In genomic region chr1:86703696-86704455, GRCh38 we compare ENCODE assay signal across 8 cellular contexts. TPM values are rescaled to one million over a fixed set of nuclear protein-coding genes. Genes with fewer than 3 reads are reported as not detected.
DNase-seq lines count a peak whose midpoint lies in the region; TF ChIP-seq lines count a peak whose summit lies in the region.

No MANE protein-coding gene starts in this region.

- TF ChIP-seq POLR2A in lower leg skin (IDR thresholded peaks at IDR 0.05), result no peak

- H3K4me1 ChIP-seq in GM23248 (ENCODE audit: insufficient read depth) (peaks cover 25% of the 10 kb centered on the region), subcutaneous abdominal adipose tissue (ENCODE audit: control insufficient read depth in 5 of 5, insufficient read depth in 5 of 5, low read length in 5 of 5) (peaks cover 0 to 61% (median 52%) of the 10 kb centered on the region in 5 donors)

- H3K9me2 ChIP-seq in GM23248 (ENCODE audit: insufficient read depth), result no peaks in the 10 kb centered on the region

- intact Hi-C loops in lower leg skin (cut with DNase I; ENCODE audit: low total_unique reads), result no loop called here

- H3K9me3 ChIP-seq in GM23248 (ENCODE audit: low read depth), result no peaks in the 10 kb centered on the region
- H3K9me3 ChIP-seq in subcutaneous abdominal adipose tissue (ENCODE audit: control insufficient read depth in 5 of 5, low read length in 5 of 5), result no peaks in the 10 kb centered on the region

- 0 out of 2 replicates have a peak, but pooled peaks cover 4% of the 10 kb centered on the region for H3K36me3 ChIP-seq in GM23248 (ENCODE audit: low read depth)
- H3K36me3 ChIP-seq in subcutaneous abdominal adipose tissue (ENCODE audit: control insufficient read depth in 5 of 5, insufficient read depth in 5 of 5, low read length in 5 of 5), result no peaks in the 10 kb centered on the region

- in situ Hi-C loops in GM23248 (cut with MboI), result no loop called here

- H4K20me1 ChIP-seq in GM23248 (ENCODE audit: insufficient read depth), result peaks cover 17% of the 10 kb centered on the region; the same call in 1 of the 2 replicates

- peak overlapping the region; percentile 68 for H3K4me3 ChIP-seq in GM12865 (ENCODE audit: low read depth, low read length)
- H3K4me3 ChIP-seq in GM23248, result peak overlapping the region; percentile 97
- H3K4me3 ChIP-seq in LNCaP clone FGC (ENCODE audit: low read depth, low read length), result peak overlapping the region; percentile 77
- H3K4me3 ChIP-seq in coronary artery, result peak overlapping the region; percentile 87
- H3K4me3 ChIP-seq in lower leg skin (ENCODE audit: low read depth, poor library complexity, severe bottlenecking), result peak overlapping the region; percentile 90
- peak overlapping the region; percentile 82 to 95 (median 92) for H3K4me3 ChIP-seq in subcutaneous abdominal adipose tissue (ENCODE audit: low read depth in 1 of 5, low read length in 5 of 5)

- peak overlapping the region; percentile 96 for H3K27ac ChIP-seq in GM23248
- peak overlapping the region; percentile 91 to 97 for H3K27ac ChIP-seq in coronary artery
- H3K27ac ChIP-seq in subcutaneous abdominal adipose tissue (ENCODE audit: low read depth, low read length), result peak overlapping the region; percentile 100

- H3F3A ChIP-seq in GM23248 (ENCODE audit: insufficient read depth), result peaks cover 19% of the 10 kb centered on the region

- peak; percentile 80 for DNase-seq in GM12865 (ENCODE audit: low read depth)
- DNase-seq in GM23248, result peak; percentile 57
- DNase-seq in LNCaP clone FGC (ENCODE audit: low read depth), result no peak
- peak; percentile 64 for DNase-seq in SW480 (ENCODE audit: low spot score)
- DNase-seq in coronary artery (ENCODE audit: low spot score), result peak; percentile 75
- peak in 1 of 2 donors; percentile 27 for DNase-seq in lower leg skin (ENCODE audit: low spot score in 2 of 2)
- no peak for DNase-seq in GF-D8 (lab: John Stamatoyannopoulos, UW)

- TF ChIP-seq CTCF in GM12865 (IDR thresholded peaks at IDR 0.05; ENCODE audit: insufficient read depth, low read depth, low read length, missing control alignments) (no peak), LNCaP clone FGC (IDR thresholded peaks at IDR 0.05; ENCODE audit: control insufficient read depth, extremely low read depth, insufficient read depth) (no peak), coronary artery (IDR thresholded peaks at IDR 0.05) (no peak), lower leg skin (IDR thresholded peaks at IDR 0.05) (no peak)

- 11 to 12% methylated on average over 34 of the region's 34 CpGs for WGBS in GM23248 (ENCODE audit: low coverage in 1 of 2, low lambda C conversion rate in 2 of 2, missing lambda C conversion rate in 2 of 2), 2 experiments
- 6 to 7% methylated on average over 34 of the region's 34 CpGs for WGBS in lower leg skin, 2 donors

- H3K9ac ChIP-seq in GM23248 (peak overlapping the region; percentile 98), subcutaneous abdominal adipose tissue (ENCODE audit: low read length in 5 of 5) (peak overlapping the region; percentile 12 to 99 (median 98))

- peak overlapping the region; percentile 99 for H2AFZ ChIP-seq in GM23248

- H3K27me3 ChIP-seq in GM23248 (replicated peaks; ENCODE audit: insufficient read depth) (no peaks in the 10 kb centered on the region), subcutaneous abdominal adipose tissue (ENCODE audit: control insufficient read depth in 5 of 5, insufficient read depth in 4 of 5, low read length in 5 of 5) (no peaks in the 10 kb centered on the region)

- H3K79me2 ChIP-seq in GM23248 (ENCODE audit: insufficient read depth), result peaks cover 38% of the 10 kb centered on the region

- H3K4me2 ChIP-seq in GM23248 (ENCODE audit: unreplicated experiment), result peak overlapping the region; percentile 100

RNA-seq across cellular contexts. Expression of gene SH3GLB1, which starts 0.5 kb away (rescaled TPM):
- 36.0 and 47.6 TPM in 2 replicates for total RNA-seq in GM23248 (2014; rRNA removed; shearing (Covaris generic))
- 126 and 131 TPM in 2 replicates for polyA plus RNA-seq in GM23248 (2016; fragmentation: Nextera tagmentation; extraction: Ambion mirVana)
- 10 to 100 TPM; 37.1 to 58.1 (median 42.3) TPM for total RNA-seq in lower leg skin

Comparison
In these comparisons a context has a peak if more than half of its experiments do, and no peak if none do; other contexts are left out.
1. DNase-seq: peak in GM12865 (single experiment), GM23248 (single experiment), SW480 (single experiment) and coronary artery (single experiment); none in LNCaP clone FGC (single experiment) and GF-D8 (single experiment).
2. Peak in every context shown above with its lines, with median percentiles within 50 percentile points of each other: H3K4me3 ChIP-seq and H3K27ac ChIP-seq.